9 cellular contexts compared by ENCODE assay signal in the genomic region with DNA sequence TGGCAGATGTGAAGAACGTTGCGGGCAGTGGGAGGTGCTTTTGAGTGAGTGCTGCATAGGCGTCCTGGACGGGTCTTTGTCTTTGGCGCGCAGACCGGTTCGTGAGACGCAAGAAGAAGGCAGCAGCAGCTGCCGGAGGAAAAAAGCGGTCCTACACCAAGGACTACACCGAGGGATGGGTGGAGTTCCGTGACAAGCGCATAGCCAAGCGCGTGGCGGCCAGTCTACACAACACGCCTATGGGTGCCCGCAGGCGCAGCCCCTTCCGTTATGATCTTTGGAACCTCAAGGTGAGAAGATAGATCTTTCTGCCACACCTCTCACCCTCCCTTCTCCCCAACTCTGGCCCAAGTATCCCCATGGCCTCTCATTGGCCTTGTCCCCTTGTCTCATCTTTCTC. TPM values are rescaled to one million over a fixed set of nuclear protein-coding genes. Genes with fewer than 3 reads are reported as not detected.
DNase-seq lines count a peak whose midpoint lies in the region; ATAC-seq and TF ChIP-seq lines count a peak whose summit lies in the region.
"Had no signal": no experiment of that assay in that cellular context is flagged by ENCODE, and none has a peak within 500 bp of the region (broad histone marks: within the 10 kb centered on the region; RNA-seq: fewer than 3 reads in every experiment).

No MANE protein-coding gene starts in this region.

- peak overlapping the region; percentile 44 for H3K27ac Mint-ChIP-seq in Calu3 (ENCODE audit: unreplicated experiment)
- H3K27ac Mint-ChIP-seq: activated B cell treated with CpG ODN at 0.5 μM for 24 hours had no signal

- 68% methylated on average over 21 of the region's 21 CpGs for WGBS in esophagus muscularis mucosa

- no peak for TF ChIP-seq EP300 in esophagus muscularis mucosa (IDR thresholded peaks at IDR 0.05)

- no peaks in the 10 kb centered on the region for H3K9me3 Mint-ChIP-seq in Calu3 (ENCODE audit: low read depth, unreplicated experiment)
- H3K9me3 Mint-ChIP-seq: activated B cell treated with CpG ODN at 0.5 μM for 24 hours had no signal

- peaks cover 2% of the 10 kb centered on the region for H3K36me3 ChIP-seq in MG63
- H3K36me3 ChIP-seq in esophagus muscularis mucosa, result peaks cover 8 to 29% (median 24%) of the 10 kb centered on the region in 4 donors
- H3K36me3 ChIP-seq in rectal smooth muscle tissue (ENCODE audit: control insufficient read depth, insufficient read depth, low read length), result peaks cover 19% of the 10 kb centered on the region

- no peaks in the 10 kb centered on the region for H3K36me3 Mint-ChIP-seq in Calu3 (ENCODE audit: insufficient read depth, unreplicated experiment)

- H3K27me3 ChIP-seq in MG63, result no peaks in the 10 kb centered on the region
- peaks cover 0 to 22% (median 15%) of the 10 kb centered on the region in 4 donors for H3K27me3 ChIP-seq in esophagus muscularis mucosa
- H3K27me3 ChIP-seq in rectal smooth muscle tissue (ENCODE audit: control insufficient read depth, insufficient read depth, low read length), result peaks cover 2% of the 10 kb centered on the region

- H3K4me3 Mint-ChIP-seq in Calu3 (ENCODE audit: low read depth, unreplicated experiment), result no peak overlapping the region
- H3K4me3 Mint-ChIP-seq: activated B cell treated with CpG ODN at 0.5 μM for 24 hours had no signal

- TF ChIP-seq CTCF in Calu3 (IDR thresholded peaks at IDR 0.05; ENCODE audit: unreplicated experiment), result no peak
- TF ChIP-seq CTCF in esophagus muscularis mucosa (IDR thresholded peaks at IDR 0.05), result no peak

- peak overlapping the region; percentile 72 for H3K4me3 ChIP-seq in MG63
- peak overlapping the region; percentile 76 to 97 (median 93) for H3K4me3 ChIP-seq in esophagus muscularis mucosa
- H3K4me3 ChIP-seq in rectal smooth muscle tissue (ENCODE audit: low read length), result peak overlapping the region; percentile 87

- H3K27ac ChIP-seq in esophagus muscularis mucosa (replicated peaks in 1 of 4), result peak overlapping the region in 3 of 4 donors; percentile 90 to 92 (median 90)
- H3K27ac ChIP-seq in rectal smooth muscle tissue (ENCODE audit: low read depth, low read length), result peak overlapping the region; percentile 57

- DNase-seq in Calu3, result no peak
- no peak for DNase-seq in MG63
- no peak for DNase-seq in esophagus muscularis mucosa (ENCODE audit: extremely low spot score)
- no peak for DNase-seq in COLO668 (lab: John Stamatoyannopoulos, UW; ENCODE audit: unreplicated experiment)
- no peak for DNase-seq in iPS-NIHi7 (ENCODE audit: extremely low spot score)
- DNase-seq: activated B cell treated with CpG ODN at 0.5 μM for 24 hours had no signal

- H3K4me1 ChIP-seq in esophagus muscularis mucosa (peaks cover 13 to 30% (median 26%) of the 10 kb centered on the region in 4 donors), rectal smooth muscle tissue (ENCODE audit: control insufficient read depth, insufficient read depth, low read length) (peaks cover 6% of the 10 kb centered on the region)

- no peaks in the 10 kb centered on the region for H3K9me3 ChIP-seq in MG63
- H3K9me3 ChIP-seq in esophagus muscularis mucosa, result no peaks in the 10 kb centered on the region

- peak overlapping the region; percentile 50 for H3K9ac ChIP-seq in rectal smooth muscle tissue (ENCODE audit: low read length)

- BruUV-seq in Calu3 (replicated peaks; lab: Mats Ljungman, UMichigan), result no TSS peak

- CTCF ChIA-PET in Calu3 (lab: Charles Lee), result no interaction called here

- peaks cover 9% of the 10 kb centered on the region for H3K4me1 Mint-ChIP-seq in Calu3 (ENCODE audit: low read depth, unreplicated experiment)

- no peak for ATAC-seq in HG03025 (IDR thresholded peaks at IDR 0.05; ENCODE audit: low FRiP score, unreplicated experiment)
- ATAC-seq in GM21390 (IDR thresholded peaks at IDR 0.05; ENCODE audit: unreplicated experiment), result no peak

- TF ChIP-seq POLR2A in esophagus muscularis mucosa (IDR thresholded peaks at IDR 0.05; ENCODE audit: low read depth), result no peak

- intact Hi-C loops in Calu3 (cut with micrococcal nuclease; ENCODE audit: unreplicated experiment) (loop anchor here (10.0 kb wide), 1 partner anchor 423 kb away; no protein-coding TSS in a partner anchor), esophagus muscularis mucosa (cut with DNase I) (loop anchor here (5.0 kb wide), 1 partner anchor 421 kb away; no protein-coding TSS in a partner anchor)

- H3K27me3 Mint-ChIP-seq in Calu3 (ENCODE audit: unreplicated experiment), result no peaks in the 10 kb centered on the region

RNA-seq across cellular contexts. Expression of a gene that starts 1.1 kb away (rescaled TPM):
- total RNA-seq in Calu3 (2022) (18.8 and 20.9 TPM in 2 replicates), esophagus muscularis mucosa (10 to 100 TPM; 13.3 to 18.2 (median 16.1) TPM)
- total RNA-seq in MG63 (2014; rRNA removed; shearing (Covaris generic); ENCODE audit: low replicate concordance), result 21.8 and 22.6 TPM in 2 replicates

RNA-seq across cellular contexts. Expression of a gene that starts 59.7 kb away (rescaled TPM):
- total RNA-seq in Calu3 (2022) (49.7 and 60.0 TPM in 2 replicates), esophagus muscularis mucosa (100 to 1,000 TPM in 1 of 4 donors, 10 to 100 TPM in 3; 80.2 to 117 (median 86.5) TPM)
- 70.7 and 71.8 TPM in 2 replicates for total RNA-seq in MG63 (2014; rRNA removed; shearing (Covaris generic); ENCODE audit: low replicate concordance)
